ENCODE assay signal across 9 cellular contexts in the genomic region with DNA sequence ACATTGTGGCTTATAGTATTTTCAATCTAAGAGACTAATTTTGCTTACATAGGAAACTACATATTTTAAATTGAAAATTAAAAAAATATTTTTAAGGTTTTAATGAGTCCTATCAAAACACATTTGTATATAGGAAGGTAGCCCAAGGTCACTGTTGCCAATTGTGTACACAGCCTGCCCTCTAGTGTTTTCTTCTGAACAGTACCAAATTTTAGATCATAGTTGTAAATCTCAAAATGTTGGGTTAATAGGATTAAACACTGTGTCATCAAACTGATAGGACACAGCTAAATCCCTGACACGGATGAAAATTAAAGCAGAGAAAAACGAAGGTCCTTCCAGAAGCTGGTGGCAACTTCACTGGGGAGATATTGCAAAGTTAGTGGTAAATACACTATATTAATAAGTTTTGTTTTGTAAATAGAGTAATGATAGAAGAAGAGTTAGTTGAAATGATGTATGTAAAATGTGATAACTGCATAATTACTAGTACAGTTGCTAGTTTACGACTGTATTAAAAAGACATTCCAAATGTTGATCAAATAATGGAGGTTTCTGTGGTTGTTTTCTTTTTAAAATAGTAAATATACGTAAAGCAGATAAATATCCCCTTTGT. TPM values are rescaled to one million over a fixed set of nuclear protein-coding genes. Genes with fewer than 3 reads are reported as not detected.
DNase-seq lines count a peak whose midpoint lies in the region; ATAC-seq and TF ChIP-seq lines count a peak whose summit lies in the region.
"Had no signal": no experiment of that assay in that cellular context is flagged by ENCODE, and none has a peak within 500 bp of the region (broad histone marks: within the 10 kb centered on the region; RNA-seq: fewer than 3 reads in every experiment).

No MANE protein-coding gene starts in this region.

- DNase-seq in natural killer cell (no peak), NCI-H146 treated with DMSO at 0.1 percent for 48 hours (lab: John Stamatoyannopoulos, UW; ENCODE audit: unreplicated experiment) (peak; percentile 55), right atrium auricular region (ENCODE audit: low spot score) (no peak), stromal cell of bone marrow (ENCODE audit: low read depth) (peak; percentile 31)
- DNase-seq in natural killer cell treated with Interleukin-12 subunit alpha and Interleukin-12 subunit beta and Interleukin-15 and Interleukin-18, amount 100 ng/mL, for 72 hours (ENCODE audit: low spot score), result no peak

- H3K27me3 Mint-ChIP-seq in natural killer cell (ENCODE audit: low read depth in 2 of 2), result peaks cover 7 to 15% of the 10 kb centered on the region in 2 donors
- H3K27me3 Mint-ChIP-seq in natural killer cell treated with Interleukin-12 subunit alpha and Interleukin-12 subunit beta and Interleukin-15 and Interleukin-18, amount 100 ng/mL, for 72 hours, result peaks cover 8 to 28% of the 10 kb centered on the region in 2 donors
- H3K27me3 Mint-ChIP-seq: activated naive CD4-positive, alpha-beta T cell treated with anti-CD3 and anti-CD28 coated beads, Interleukin-2, amount 50 U/mL, for 24 hours had no signal

- peak in 2 of 3 donors; percentile 35 to 36 for ATAC-seq in natural killer cell
- no peak for ATAC-seq in natural killer cell treated with Interleukin-12 subunit alpha and Interleukin-12 subunit beta and Interleukin-15 and Interleukin-18, amount 100 ng/mL, for 72 hours
- ATAC-seq in GM21619 (IDR thresholded peaks at IDR 0.05; ENCODE audit: unreplicated experiment), result no peak
- no peak for ATAC-seq in GM21528 (IDR thresholded peaks at IDR 0.05; ENCODE audit: low FRiP score, unreplicated experiment)

- H3K27ac ChIP-seq in VCaP (peak overlapping the region; percentile 20; the same call in 1 of the 2 replicates), right atrium auricular region (no peak overlapping the region)

- TF ChIP-seq CTCF in natural killer cell (IDR thresholded peaks at IDR 0.05) (peak; percentile 50), VCaP (conservative IDR thresholded peaks at IDR 0.05) (peak; percentile 88), right atrium auricular region (IDR thresholded peaks at IDR 0.05) (peak; percentile 55 to 79)

- no peaks in the 10 kb centered on the region for H3K4me1 Mint-ChIP-seq in natural killer cell
- H3K4me1 Mint-ChIP-seq in natural killer cell treated with Interleukin-12 subunit alpha and Interleukin-12 subunit beta and Interleukin-15 and Interleukin-18, amount 100 ng/mL, for 72 hours (ENCODE audit: low read depth in 2 of 2), result no peaks in the 10 kb centered on the region
- H3K4me1 Mint-ChIP-seq: activated naive CD4-positive, alpha-beta T cell treated with anti-CD3 and anti-CD28 coated beads, Interleukin-2, amount 50 U/mL, for 24 hours had no signal

- no peak overlapping the region for H3K27ac Mint-ChIP-seq in natural killer cell
- no peak overlapping the region for H3K27ac Mint-ChIP-seq in natural killer cell treated with Interleukin-12 subunit alpha and Interleukin-12 subunit beta and Interleukin-15 and Interleukin-18, amount 100 ng/mL, for 72 hours
- H3K27ac Mint-ChIP-seq: activated naive CD4-positive, alpha-beta T cell treated with anti-CD3 and anti-CD28 coated beads, Interleukin-2, amount 50 U/mL, for 24 hours had no signal

- H3K9me3 Mint-ChIP-seq in natural killer cell, result no peaks in the 10 kb centered on the region
- H3K9me3 Mint-ChIP-seq in natural killer cell treated with Interleukin-12 subunit alpha and Interleukin-12 subunit beta and Interleukin-15 and Interleukin-18, amount 100 ng/mL, for 72 hours, result no peaks in the 10 kb centered on the region
- H3K9me3 Mint-ChIP-seq: activated naive CD4-positive, alpha-beta T cell treated with anti-CD3 and anti-CD28 coated beads, Interleukin-2, amount 50 U/mL, for 24 hours had no signal

- no peaks in the 10 kb centered on the region for H3K9me3 ChIP-seq in right atrium auricular region

- H3K36me3 Mint-ChIP-seq in natural killer cell, result no peaks in the 10 kb centered on the region
- H3K36me3 Mint-ChIP-seq in natural killer cell treated with Interleukin-12 subunit alpha and Interleukin-12 subunit beta and Interleukin-15 and Interleukin-18, amount 100 ng/mL, for 72 hours, result no peaks in the 10 kb centered on the region
- H3K36me3 Mint-ChIP-seq: activated naive CD4-positive, alpha-beta T cell treated with anti-CD3 and anti-CD28 coated beads, Interleukin-2, amount 50 U/mL, for 24 hours had no signal

- H3K4me3 ChIP-seq in right atrium auricular region, result no peak overlapping the region

- no peak overlapping the region for H3K4me3 Mint-ChIP-seq in natural killer cell
- H3K4me3 Mint-ChIP-seq in natural killer cell treated with Interleukin-12 subunit alpha and Interleukin-12 subunit beta and Interleukin-15 and Interleukin-18, amount 100 ng/mL, for 72 hours, result no peak overlapping the region
- H3K4me3 Mint-ChIP-seq: activated naive CD4-positive, alpha-beta T cell treated with anti-CD3 and anti-CD28 coated beads, Interleukin-2, amount 50 U/mL, for 24 hours had no signal

- no peaks in the 10 kb centered on the region for H3K36me3 ChIP-seq in right atrium auricular region

- intact Hi-C loops in natural killer cell (cut with micrococcal nuclease), result no loop called here

- no peaks in the 10 kb centered on the region for H3K4me1 ChIP-seq in right atrium auricular region

- H3K27me3 ChIP-seq in right atrium auricular region, result no peaks in the 10 kb centered on the region

RNA-seq across cellular contexts. Expression of a gene that starts 19.7 kb away (rescaled TPM):
- total RNA-seq in natural killer cell, result not detected
- not detected for total RNA-seq in natural killer cell treated with Interleukin-12 subunit alpha and Interleukin-12 subunit beta and Interleukin-15 and Interleukin-18, amount 100 ng/mL, for 72 hours
- under 1 TPM in 1 of 2 donors, not detected in 1; 0.71 TPM for total RNA-seq in right atrium auricular region

RNA-seq across cellular contexts. Expression of a gene that starts 36.3 kb away (rescaled TPM):
- total RNA-seq in natural killer cell (not detected), right atrium auricular region (not detected)
- total RNA-seq in natural killer cell treated with Interleukin-12 subunit alpha and Interleukin-12 subunit beta and Interleukin-15 and Interleukin-18, amount 100 ng/mL, for 72 hours, result not detected

RNA-seq across cellular contexts. Expression of a gene that starts 41.0 kb away (rescaled TPM):
- total RNA-seq in natural killer cell, result 10 to 100 TPM in 1 of 3 donors, 1 to 10 TPM in 2; 5.8 to 13.6 (median 7.8) TPM
- total RNA-seq in natural killer cell treated with Interleukin-12 subunit alpha and Interleukin-12 subunit beta and Interleukin-15 and Interleukin-18, amount 100 ng/mL, for 72 hours, result 100 to 1,000 TPM; 180 to 276 TPM
- total RNA-seq in right atrium auricular region, result under 1 TPM; 0.86 to 0.89 TPM

Comparison
In these comparisons a context has a peak if more than half of its experiments do, and no peak if none do; other contexts are left out.
1. ATAC-seq: peak in natural killer cell (2 of 3); none in natural killer cell treated with Interleukin-12 subunit alpha and Interleukin-12 subunit beta and Interleukin-15 and Interleukin-18, amount 100 ng/mL, for 72 hours (0 of 2), GM21619 (single experiment) and GM21528 (single experiment).
2. RNA of a gene that starts 41.0 kb away (total RNA-seq): 180 to 276 TPM in natural killer cell treated with Interleukin-12 subunit alpha and Interleukin-12 subunit beta and Interleukin-15 and Interleukin-18, amount 100 ng/mL, for 72 hours; 5.8 to 13.6 TPM in natural killer cell and 0.86 to 0.89 TPM in right atrium auricular region; every median in the first group is over 10 times any median in the second.
3. DNase-seq: peak in NCI-H146 treated with DMSO at 0.1 percent for 48 hours (single experiment) and stromal cell of bone marrow (single experiment); none in natural killer cell (single experiment), natural killer cell treated with Interleukin-12 subunit alpha and Interleukin-12 subunit beta and Interleukin-15 and Interleukin-18, amount 100 ng/mL, for 72 hours (single experiment) and right atrium auricular region (single experiment).
4. Peak in every context shown above with its lines, with median percentiles within 50 percentile points of each other: CTCF ChIP-seq.